Comparison of ENCODE assay signal across 8 cellular contexts in genomic region chr12:45730842-45731336, GRCh38. TPM values are rescaled to one million over a fixed set of nuclear protein-coding genes. Genes with fewer than 3 reads are reported as not detected.
DNase-seq lines count a peak whose midpoint lies in the region; ATAC-seq and TF ChIP-seq lines count a peak whose summit lies in the region.

No MANE protein-coding gene starts in this region.

- H3K4me1 ChIP-seq in SK-N-SH (ENCODE audit: control insufficient read depth in 1 of 2, insufficient read depth in 2 of 2, low read depth in 1 of 2, low read length in 1 of 2): peaks cover 8 to 10% of the 10 kb centered on the region in 2 experiments; a peak in 2 of 4 replicates
- H3K4me1 ChIP-seq in adrenal gland (replicated peaks in 1 of 2): peaks cover 15 to 39% of the 10 kb centered on the region in 2 donors

- H4K20me1 ChIP-seq in SK-N-SH (ENCODE audit: insufficient read depth): 0 out of 2 replicates have a peak, but pooled peaks cover 6% of the 10 kb centered on the region

- WGBS in SK-N-SH (ENCODE audit: low lambda C conversion rate): 1% methylated on average over 14 of the region's 14 CpGs
- WGBS in adrenal gland, 4 donors: 1 to 2% (median 1%) methylated on average over 14 of the region's 14 CpGs

- H3K27me3 ChIP-seq in SK-N-SH (ENCODE audit: insufficient read depth): no peaks in the 10 kb centered on the region
- no peaks in the 10 kb centered on the region for H3K27me3 ChIP-seq in adrenal gland

- ATAC-seq in SK-N-SH treated with all-trans-retinoic acid at 6 μM for 48 hours (no peak), HG03342 (IDR thresholded peaks at IDR 0.05; ENCODE audit: unreplicated experiment) (no peak)

- peak overlapping the region; percentile 88 for H3K4me2 ChIP-seq in SK-N-SH

- H2AFZ ChIP-seq in SK-N-SH (ENCODE audit: low read depth): no peak overlapping the region

- DNase-seq in SK-N-SH: no peak
- DNase-seq in NCI-H2029 (lab: John Stamatoyannopoulos, UW): peak; percentile 34
- DNase-seq in adrenal gland: peak in 3 of 7 donors; percentile 21 to 35 (median 23)
- peak; percentile 50 for DNase-seq in iris pigment epithelial cell (ENCODE audit: low read depth)
- peak; percentile 11 to 14 for DNase-seq in stimulated activated CD4-positive, alpha-beta T cell treated with anti-CD3 and anti-CD28 coated beads, Interleukin-2, amount 100 ng/mL, for 48 hours
- DNase-seq in T-helper 9 cell: no peak

- H3K9me3 ChIP-seq in SK-N-SH (no peaks in the 10 kb centered on the region), adrenal gland (replicated peaks in 1 of 3) (peaks cover 0 to 9% (median 0%) of the 10 kb centered on the region in 3 donors)

- H3K9ac ChIP-seq in SK-N-SH: peak overlapping the region; percentile 91

- POLR2A ChIA-PET in SK-N-SH (lab: Yijun Ruan, JAX): no interaction called here

- peak overlapping the region; percentile 94 to 99 for H3K27ac ChIP-seq in SK-N-SH (ENCODE audit: low read depth in 2 of 2, low read length in 1 of 2)
- peak overlapping the region; percentile 72 to 99 (median 98) for H3K27ac ChIP-seq in adrenal gland

- CTCF ChIA-PET in SK-N-SH (lab: Yijun Ruan, JAX): interaction anchor here (1.0 to 9.2 kb wide), 3 partner anchors 17 to 260 kb away, joined by 3 to 70 read pairs (median 5); no protein-coding TSS in a partner anchor

- H3K4me3 ChIP-seq in SK-N-SH (ENCODE audit: low read depth in 2 of 2, low read length in 1 of 2) (peak overlapping the region; percentile 67 to 93), adrenal gland (peak overlapping the region in 2 of 4 donors; percentile 64 to 93)

- peaks cover 46% of the 10 kb centered on the region for H3F3A ChIP-seq in SK-N-SH (replicated peaks; ENCODE audit: insufficient read depth)

- no peak for TF ChIP-seq POLR2A in adrenal gland (IDR thresholded peaks at IDR 0.05)

- peaks cover 59% of the 10 kb centered on the region for H3K79me2 ChIP-seq in SK-N-SH (ENCODE audit: insufficient read depth)

- no peak for TF ChIP-seq EP300 in SK-N-SH (IDR thresholded peaks at IDR 0.05; ENCODE audit: borderline replicate concordance in 1 of 2, low read depth in 1 of 2, low read length in 1 of 2)

- no peaks in the 10 kb centered on the region for H3K9me2 ChIP-seq in SK-N-SH

- TF ChIP-seq CTCF in SK-N-SH (IDR thresholded peaks at IDR 0.05) (no peak), adrenal gland (IDR thresholded peaks at IDR 0.05) (no peak)

- no peak for TF ChIP-seq RAD21 in SK-N-SH (IDR thresholded peaks at IDR 0.05; ENCODE audit: low read length)

- H3K36me3 ChIP-seq in SK-N-SH (replicated peaks in 1 of 2; ENCODE audit: control insufficient read depth in 1 of 2, insufficient read depth in 2 of 2, low read length in 1 of 2): peaks cover 18 to 25% of the 10 kb centered on the region in 2 experiments
- H3K36me3 ChIP-seq in adrenal gland (replicated peaks in 1 of 2): no peaks in the 10 kb centered on the region

- intact Hi-C loops in adrenal gland (cut with DNase I): no loop called here

TF ChIP-seq in SK-N-SH, 30 proteins besides CTCF, POLR2A, EP300 and RAD21 (continues in another document):
- TF ChIP-seq FOSL2 (IDR thresholded peaks at IDR 0.05; ENCODE audit: borderline replicate concordance, low read depth) (no peak), JUND (IDR thresholded peaks at IDR 0.05) (no peak), POLR2AphosphoS5 (IDR thresholded peaks at IDR 0.05; ENCODE audit: low read depth, low read length) (no peak), RXRA (IDR thresholded peaks at IDR 0.05; ENCODE audit: borderline replicate concordance, low read depth) (no peak), TAF1 (IDR thresholded peaks at IDR 0.05; ENCODE audit: borderline replicate concordance, low read depth, low read length) (no peak), NRF1 (IDR thresholded peaks at IDR 0.05; ENCODE audit: low read depth, low read length) (no peak), EZH2phosphoT487 (IDR thresholded peaks at IDR 0.05; ENCODE audit: borderline replicate concordance, low read depth) (no peak), FOXJ3 (CRISPR knock-in tag; IDR thresholded peaks at IDR 0.05) (no peak), GATA2 (CRISPR knock-in tag; IDR thresholded peaks at IDR 0.05) (no peak)
- TF ChIP-seq, protein P1, sequence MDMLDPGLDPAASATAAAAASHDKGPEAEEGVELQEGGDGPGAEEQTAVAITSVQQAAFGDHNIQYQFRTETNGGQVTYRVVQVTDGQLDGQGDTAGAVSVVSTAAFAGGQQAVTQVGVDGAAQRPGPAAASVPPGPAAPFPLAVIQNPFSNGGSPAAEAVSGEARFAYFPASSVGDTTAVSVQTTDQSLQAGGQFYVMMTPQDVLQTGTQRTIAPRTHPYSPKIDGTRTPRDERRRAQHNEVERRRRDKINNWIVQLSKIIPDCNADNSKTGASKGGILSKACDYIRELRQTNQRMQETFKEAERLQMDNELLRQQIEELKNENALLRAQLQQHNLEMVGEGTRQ (IDR thresholded peaks at IDR 0.05; ENCODE audit: borderline replicate concordance, low read depth, low read length): no peak

TF ChIP-seq in SK-N-SH treated with all-trans-retinoic acid at 6 μM for 48 hours, 23 proteins besides CTCF, POLR2A, EP300 and RAD21 (continues in another document):
- TF ChIP-seq ZNF8 (CRISPR knock-in tag; IDR thresholded peaks at IDR 0.05) (no peak), ZFP3 (CRISPR knock-in tag; IDR thresholded peaks at IDR 0.05) (no peak), GLIS3 (CRISPR knock-in tag; IDR thresholded peaks at IDR 0.05) (no peak), ZC3H10 (CRISPR knock-in tag; IDR thresholded peaks at IDR 0.05) (no peak), ZNF70 (CRISPR knock-in tag; IDR thresholded peaks at IDR 0.05) (no peak), TOX (CRISPR knock-in tag; IDR thresholded peaks at IDR 0.05; ENCODE audit: borderline replicate concordance) (no peak), CSDC2 (CRISPR knock-in tag; IDR thresholded peaks at IDR 0.05) (no peak), RARB (CRISPR knock-in tag; IDR thresholded peaks at IDR 0.05) (no peak), ISL1 (CRISPR knock-in tag; IDR thresholded peaks at IDR 0.05) (no peak), PATZ1 (CRISPR knock-in tag; IDR thresholded peaks at IDR 0.05; ENCODE audit: borderline replicate concordance) (no peak)
- TF ChIP-seq, protein P2, sequence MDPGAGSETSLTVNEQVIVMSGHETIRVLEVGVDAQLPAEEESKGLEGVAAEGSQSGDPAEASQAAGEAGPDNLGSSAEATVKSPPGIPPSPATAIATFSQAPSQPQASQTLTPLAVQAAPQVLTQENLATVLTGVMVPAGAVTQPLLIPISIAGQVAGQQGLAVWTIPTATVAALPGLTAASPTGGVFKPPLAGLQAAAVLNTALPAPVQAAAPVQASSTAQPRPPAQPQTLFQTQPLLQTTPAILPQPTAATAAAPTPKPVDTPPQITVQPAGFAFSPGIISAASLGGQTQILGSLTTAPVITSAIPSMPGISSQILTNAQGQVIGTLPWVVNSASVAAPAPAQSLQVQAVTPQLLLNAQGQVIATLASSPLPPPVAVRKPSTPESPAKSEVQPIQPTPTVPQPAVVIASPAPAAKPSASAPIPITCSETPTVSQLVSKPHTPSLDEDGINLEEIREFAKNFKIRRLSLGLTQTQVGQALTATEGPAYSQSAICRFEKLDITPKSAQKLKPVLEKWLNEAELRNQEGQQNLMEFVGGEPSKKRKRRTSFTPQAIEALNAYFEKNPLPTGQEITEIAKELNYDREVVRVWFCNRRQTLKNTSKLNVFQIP (CRISPR knock-in tag; IDR thresholded peaks at IDR 0.05; ENCODE audit: borderline replicate concordance, low read depth): no peak
- TF ChIP-seq, protein P3, sequence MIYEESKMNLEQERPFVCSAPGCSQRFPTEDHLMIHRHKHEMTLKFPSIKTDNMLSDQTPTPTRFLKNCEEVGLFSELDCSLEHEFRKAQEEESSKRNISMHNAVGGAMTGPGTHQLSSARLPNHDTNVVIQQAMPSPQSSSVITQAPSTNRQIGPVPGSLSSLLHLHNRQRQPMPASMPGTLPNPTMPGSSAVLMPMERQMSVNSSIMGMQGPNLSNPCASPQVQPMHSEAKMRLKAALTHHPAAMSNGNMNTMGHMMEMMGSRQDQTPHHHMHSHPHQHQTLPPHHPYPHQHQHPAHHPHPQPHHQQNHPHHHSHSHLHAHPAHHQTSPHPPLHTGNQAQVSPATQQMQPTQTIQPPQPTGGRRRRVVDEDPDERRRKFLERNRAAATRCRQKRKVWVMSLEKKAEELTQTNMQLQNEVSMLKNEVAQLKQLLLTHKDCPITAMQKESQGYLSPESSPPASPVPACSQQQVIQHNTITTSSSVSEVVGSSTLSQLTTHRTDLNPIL (CRISPR knock-in tag; IDR thresholded peaks at IDR 0.05; ENCODE audit: low read depth): no peak

RNA-seq across cellular contexts. Expression of gene ARID2, which starts 1.4 kb away (rescaled TPM):
- 5.9 and 8.0 TPM in 2 replicates for polyA plus RNA-seq in SK-N-SH (2012; rRNA removed)
- 5.7 and 6.6 TPM in 2 replicates for polyA plus RNA-seq in SK-N-SH (2012; cell fraction: cytosol; rRNA removed)
- polyA plus RNA-seq in SK-N-SH (2012; cell fraction: nucleus; rRNA removed): 6.1 and 15.6 TPM in 2 replicates
- total RNA-seq in adrenal gland: 10 to 100 TPM; 16.5 to 27.2 (median 21.4) TPM
- 10 to 100 TPM in 2 of 3 donors, 1 to 10 TPM in 1; 7.9 to 12.0 (median 10.6) TPM for polyA plus RNA-seq in adrenal gland

Comparison
In these comparisons a context has a peak if more than half of its experiments do, and no peak if none do; other contexts are left out.
1. DNase-seq: peak in NCI-H2029 (single experiment), iris pigment epithelial cell (single experiment) and stimulated activated CD4-positive, alpha-beta T cell treated with anti-CD3 and anti-CD28 coated beads, Interleukin-2, amount 100 ng/mL, for 48 hours (2 of 2); none in SK-N-SH (single experiment) and T-helper 9 cell (single experiment).